ENCODE assay signal across 1 cellular context in the genomic region with DNA sequence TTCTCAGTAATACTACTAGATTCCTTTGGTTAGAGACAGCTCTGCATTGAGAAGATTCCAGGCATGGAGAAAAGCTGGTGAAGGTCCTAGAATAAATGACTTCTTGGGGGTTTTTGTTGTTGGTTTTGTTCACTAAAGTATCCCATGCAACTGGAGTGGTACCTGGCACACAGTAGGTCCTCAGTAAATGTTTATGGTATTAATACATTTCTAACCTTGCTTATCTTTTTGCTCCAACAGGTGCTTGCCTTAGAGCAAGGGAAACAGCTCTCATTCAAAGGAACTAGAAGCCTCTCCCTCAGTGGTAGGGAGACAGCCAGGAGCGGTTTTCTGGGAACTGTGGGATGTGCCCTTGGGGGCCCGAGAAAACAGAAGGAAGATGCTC.
TF ChIP-seq lines count a peak whose summit lies in the region.

No MANE protein-coding gene starts in this region.

TF ChIP-seq in WTC11, 78 proteins besides CTCF, POLR2A, EP300 and RAD21:
- TF ChIP-seq MYBL2 (CRISPR knock-in tag; IDR thresholded peaks at IDR 0.05) (no peak), ETV6 (CRISPR knock-in tag; IDR thresholded peaks at IDR 0.05) (no peak), RELA (CRISPR knock-in tag; IDR thresholded peaks at IDR 0.05; ENCODE audit: borderline replicate concordance) (no peak), ELF4 (CRISPR knock-in tag; IDR thresholded peaks at IDR 0.05; ENCODE audit: low read depth) (no peak), ZNF232 (CRISPR knock-in tag; IDR thresholded peaks at IDR 0.05) (no peak), GTF2I (CRISPR knock-in tag; conservative IDR thresholded peaks at IDR 0.05) (no peak), TP53 (CRISPR knock-in tag; IDR thresholded peaks at IDR 0.05) (no peak), GRHL2 (CRISPR knock-in tag; IDR thresholded peaks at IDR 0.05; ENCODE audit: insufficient replicate concordance, severe bottlenecking) (no peak), ZNF423 (CRISPR knock-in tag; IDR thresholded peaks at IDR 0.05) (no peak), ZNF532 (CRISPR knock-in tag; IDR thresholded peaks at IDR 0.05; ENCODE audit: borderline replicate concordance) (no peak), USF1 (CRISPR knock-in tag; IDR thresholded peaks at IDR 0.05) (no peak), TEAD1 (CRISPR knock-in tag; IDR thresholded peaks at IDR 0.05) (no peak), SMAD3 (CRISPR knock-in tag; IDR thresholded peaks at IDR 0.05; ENCODE audit: borderline replicate concordance) (no peak), SOX15 (CRISPR knock-in tag; IDR thresholded peaks at IDR 0.05) (no peak), CBFB (CRISPR knock-in tag; IDR thresholded peaks at IDR 0.05; ENCODE audit: low read depth) (no peak), ATF1 (CRISPR knock-in tag; IDR thresholded peaks at IDR 0.05) (no peak), FOXJ3 (CRISPR knock-in tag; IDR thresholded peaks at IDR 0.05; ENCODE audit: borderline replicate concordance) (no peak)
- TF ChIP-seq, protein P1, sequence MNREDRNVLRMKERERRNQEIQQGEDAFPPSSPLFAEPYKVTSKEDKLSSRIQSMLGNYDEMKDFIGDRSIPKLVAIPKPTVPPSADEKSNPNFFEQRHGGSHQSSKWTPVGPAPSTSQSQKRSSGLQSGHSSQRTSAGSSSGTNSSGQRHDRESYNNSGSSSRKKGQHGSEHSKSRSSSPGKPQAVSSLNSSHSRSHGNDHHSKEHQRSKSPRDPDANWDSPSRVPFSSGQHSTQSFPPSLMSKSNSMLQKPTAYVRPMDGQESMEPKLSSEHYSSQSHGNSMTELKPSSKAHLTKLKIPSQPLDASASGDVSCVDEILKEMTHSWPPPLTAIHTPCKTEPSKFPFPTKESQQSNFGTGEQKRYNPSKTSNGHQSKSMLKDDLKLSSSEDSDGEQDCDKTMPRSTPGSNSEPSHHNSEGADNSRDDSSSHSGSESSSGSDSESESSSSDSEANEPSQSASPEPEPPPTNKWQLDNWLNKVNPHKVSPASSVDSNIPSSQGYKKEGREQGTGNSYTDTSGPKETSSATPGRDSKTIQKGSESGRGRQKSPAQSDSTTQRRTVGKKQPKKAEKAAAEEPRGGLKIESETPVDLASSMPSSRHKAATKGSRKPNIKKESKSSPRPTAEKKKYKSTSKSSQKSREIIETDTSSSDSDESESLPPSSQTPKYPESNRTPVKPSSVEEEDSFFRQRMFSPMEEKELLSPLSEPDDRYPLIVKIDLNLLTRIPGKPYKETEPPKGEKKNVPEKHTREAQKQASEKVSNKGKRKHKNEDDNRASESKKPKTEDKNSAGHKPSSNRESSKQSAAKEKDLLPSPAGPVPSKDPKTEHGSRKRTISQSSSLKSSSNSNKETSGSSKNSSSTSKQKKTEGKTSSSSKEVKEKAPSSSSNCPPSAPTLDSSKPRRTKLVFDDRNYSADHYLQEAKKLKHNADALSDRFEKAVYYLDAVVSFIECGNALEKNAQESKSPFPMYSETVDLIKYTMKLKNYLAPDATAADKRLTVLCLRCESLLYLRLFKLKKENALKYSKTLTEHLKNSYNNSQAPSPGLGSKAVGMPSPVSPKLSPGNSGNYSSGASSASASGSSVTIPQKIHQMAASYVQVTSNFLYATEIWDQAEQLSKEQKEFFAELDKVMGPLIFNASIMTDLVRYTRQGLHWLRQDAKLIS (CRISPR knock-in tag; IDR thresholded peaks at IDR 0.05; ENCODE audit: borderline replicate concordance): no peak
- TF ChIP-seq, protein P2, sequence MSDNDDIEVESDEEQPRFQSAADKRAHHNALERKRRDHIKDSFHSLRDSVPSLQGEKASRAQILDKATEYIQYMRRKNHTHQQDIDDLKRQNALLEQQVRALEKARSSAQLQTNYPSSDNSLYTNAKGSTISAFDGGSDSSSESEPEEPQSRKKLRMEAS (CRISPR knock-in tag; IDR thresholded peaks at IDR 0.05): no peak
